ENCODE assay signal across 20 cellular contexts in the genomic region with DNA sequence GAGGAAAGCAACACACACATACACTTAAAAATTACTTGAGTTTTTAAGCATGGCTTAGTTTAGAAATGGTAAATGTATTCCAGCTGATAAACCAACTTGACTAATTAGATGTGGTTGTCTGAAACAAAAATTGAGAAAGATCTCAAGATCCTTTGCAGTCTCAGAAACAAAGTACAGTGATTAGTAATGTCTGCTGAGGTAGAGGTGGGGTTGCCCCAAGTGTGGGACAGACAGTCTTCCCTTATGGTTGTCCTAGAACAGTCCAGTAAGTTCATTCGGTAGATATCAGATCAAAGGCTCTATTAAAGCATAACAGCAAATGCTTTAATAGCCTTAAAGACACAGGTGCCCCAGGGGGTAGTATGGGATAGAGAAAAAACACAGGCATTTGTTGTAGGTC.
"Had no signal": no experiment of that assay in that cellular context is flagged by ENCODE, and none has a peak within 500 bp of the region (broad histone marks: within the 10 kb centered on the region; RNA-seq: fewer than 3 reads in every experiment).

No MANE protein-coding gene starts in this region.

- H3K27me3 ChIP-seq: SJSA1 had no signal

- DNase-seq: KBM-7, MV-4-11, NCI-H1048, NCI-H1105 treated with DMSO at 0.1 percent for 48 hours, NCI-H1417 treated with DMSO at 0.1 percent for 48 hours, NCI-H146, NCI-H1694 treated with DMSO at 0.1 percent for 48 hours, NCI-H1930, NCI-H2081, NCI-H2107, NCI-H2227 treated with DMSO at 0.1 percent for 48 hours, NCI-H524, NCI-H526 treated with DMSO at 0.1 percent for 48 hours, NCI-H748 treated with DMSO at 0.1 percent for 48 hours, Right ventricle myocardium superior, RPMI8226, SIG-M5 had no signal

- FAIRE-seq: RCC 7860 had no signal

- H3K4me3 ChIP-seq: SJSA1, SK-N-MC had no signal

- H3K36me3 ChIP-seq: SJSA1 had no signal
